ENCODE assay signal across 19 cellular contexts in genomic region chr2:62319061-62319460, GRCh38.
DNase-seq lines count a peak whose midpoint lies in the region; ATAC-seq lines count a peak whose summit lies in the region.
"Had no signal": no experiment of that assay in that cellular context is flagged by ENCODE, and none has a peak within 500 bp of the region (broad histone marks: within the 10 kb centered on the region; RNA-seq: fewer than 3 reads in every experiment).

No MANE protein-coding gene starts in this region.

- H3K4me1 Mint-ChIP-seq in activated CD8-positive, alpha-beta memory T cell treated with anti-CD3 and anti-CD28 coated beads, Interleukin-2, amount 10 ng/mL, durations not matched to agents 7 days and 5 days = peaks cover 42% of the 10 kb centered on the region
- H3K4me1 Mint-ChIP-seq in activated naive CD8-positive, alpha-beta T cell treated with anti-CD3 and anti-CD28 coated beads, Interleukin-2, amount 10 ng/mL, durations not matched to agents 7 days and 5 days = peaks cover 32% of the 10 kb centered on the region
- peaks cover 33% of the 10 kb centered on the region for H3K4me1 Mint-ChIP-seq in stimulated activated memory B cell treated with anti-CD40 and anti-IgM and Interleukin-4, amounts not matched to agents 10 μg/mL and 1 μg/mL and 100 μg/mL, for 72 hours

- peak overlapping the region; percentile 7 for H3K27ac Mint-ChIP-seq in activated CD8-positive, alpha-beta memory T cell treated with anti-CD3 and anti-CD28 coated beads, Interleukin-2, amount 10 ng/mL, durations not matched to agents 7 days and 5 days
- H3K27ac Mint-ChIP-seq in activated naive CD8-positive, alpha-beta T cell treated with anti-CD3 and anti-CD28 coated beads, Interleukin-2, amount 10 ng/mL, durations not matched to agents 7 days and 5 days = peak overlapping the region; percentile 57
- H3K27ac Mint-ChIP-seq in stimulated activated memory B cell treated with anti-CD40 and anti-IgM and Interleukin-4, amounts not matched to agents 10 μg/mL and 1 μg/mL and 100 μg/mL, for 72 hours = peak overlapping the region; percentile 9
- H3K27ac Mint-ChIP-seq: activated CD4-positive, alpha-beta T cell treated with anti-CD3 and anti-CD28 coated beads, Interleukin-2, amount 10 ng/mL, durations not matched to agents 24 days and 14 days; HFFc6 had no signal

- CTCF ChIA-PET in activated CD8-positive, alpha-beta memory T cell treated with anti-CD3 and anti-CD28 coated beads, Interleukin-2, amount 10 ng/mL, durations not matched to agents 7 days and 5 days (lab: Charles Lee) = no interaction called here

- DNase-seq in activated CD8-positive, alpha-beta memory T cell treated with anti-CD3 and anti-CD28 coated beads, Interleukin-2, amount 10 ng/mL, durations not matched to agents 7 days and 5 days = no peak
- DNase-seq in activated CD8-positive, alpha-beta memory T cell treated with anti-CD3 and anti-CD28 coated beads for 24 hours = no peak
- DNase-seq in activated naive CD8-positive, alpha-beta T cell treated with anti-CD3 and anti-CD28 coated beads, Interleukin-2, amount 10 ng/mL, durations not matched to agents 7 days and 5 days = no peak
- DNase-seq in left kidney (ENCODE audit: low read depth, low spot score) (peak; percentile 73), GDM1 (lab: John Stamatoyannopoulos, UW) (no peak), C1 segment of cervical spinal cord (lab: John Stamatoyannopoulos, UW) (no peak)
- DNase-seq: 8988T; activated CD4-positive, alpha-beta T cell treated with anti-CD3 and anti-CD28 coated beads, Interleukin-2, amount 10 ng/mL, durations not matched to agents 24 days and 14 days; activated naive CD4-positive, alpha-beta T cell; activated T-cell treated with anti-CD3 and anti-CD28 coated beads for 4 hours; DMS 273 treated with DMSO at 0.1 percent for 48 hours; head of caudate nucleus; HFFc6; left ventricle myocardium superior; NCI-H1930; NCI-H446; stimulated activated CD4-positive, alpha-beta T cell treated with anti-CD3 and anti-CD28 coated beads, Interleukin-2, amount 100 ng/mL, for 48 hours had no signal

- no peaks in the 10 kb centered on the region for H3K9me3 Mint-ChIP-seq in activated CD8-positive, alpha-beta memory T cell treated with anti-CD3 and anti-CD28 coated beads, Interleukin-2, amount 10 ng/mL, durations not matched to agents 7 days and 5 days (ENCODE audit: low read depth)
- H3K9me3 Mint-ChIP-seq in activated naive CD8-positive, alpha-beta T cell treated with anti-CD3 and anti-CD28 coated beads, Interleukin-2, amount 10 ng/mL, durations not matched to agents 7 days and 5 days = no peaks in the 10 kb centered on the region
- no peaks in the 10 kb centered on the region for H3K9me3 Mint-ChIP-seq in stimulated activated memory B cell treated with anti-CD40 and anti-IgM and Interleukin-4, amounts not matched to agents 10 μg/mL and 1 μg/mL and 100 μg/mL, for 72 hours
- H3K9me3 Mint-ChIP-seq: HFFc6 had no signal

- no peak overlapping the region for H3K4me3 Mint-ChIP-seq in activated CD8-positive, alpha-beta memory T cell treated with anti-CD3 and anti-CD28 coated beads, Interleukin-2, amount 10 ng/mL, durations not matched to agents 7 days and 5 days
- no peak overlapping the region for H3K4me3 Mint-ChIP-seq in activated naive CD8-positive, alpha-beta T cell treated with anti-CD3 and anti-CD28 coated beads, Interleukin-2, amount 10 ng/mL, durations not matched to agents 7 days and 5 days
- no peak overlapping the region for H3K4me3 Mint-ChIP-seq in stimulated activated memory B cell treated with anti-CD40 and anti-IgM and Interleukin-4, amounts not matched to agents 10 μg/mL and 1 μg/mL and 100 μg/mL, for 72 hours
- H3K4me3 Mint-ChIP-seq: activated CD4-positive, alpha-beta T cell treated with anti-CD3 and anti-CD28 coated beads, Interleukin-2, amount 10 ng/mL, durations not matched to agents 24 days and 14 days; HFFc6 had no signal

- H3K36me3 Mint-ChIP-seq in activated CD8-positive, alpha-beta memory T cell treated with anti-CD3 and anti-CD28 coated beads, Interleukin-2, amount 10 ng/mL, durations not matched to agents 7 days and 5 days = no peaks in the 10 kb centered on the region
- peaks cover under 1% of the 10 kb centered on the region for H3K36me3 Mint-ChIP-seq in activated naive CD8-positive, alpha-beta T cell treated with anti-CD3 and anti-CD28 coated beads, Interleukin-2, amount 10 ng/mL, durations not matched to agents 7 days and 5 days
- H3K36me3 Mint-ChIP-seq in stimulated activated memory B cell treated with anti-CD40 and anti-IgM and Interleukin-4, amounts not matched to agents 10 μg/mL and 1 μg/mL and 100 μg/mL, for 72 hours = no peaks in the 10 kb centered on the region

- POLR2A ChIA-PET in activated naive CD8-positive, alpha-beta T cell treated with anti-CD3 and anti-CD28 coated beads, Interleukin-2, amount 10 ng/mL, durations not matched to agents 7 days and 5 days (lab: Charles Lee) = no interaction called here

- ATAC-seq in activated CD8-positive, alpha-beta memory T cell treated with anti-CD3 and anti-CD28 coated beads, Interleukin-2, amount 10 ng/mL, durations not matched to agents 7 days and 5 days = no peak
- no peak for ATAC-seq in activated naive CD8-positive, alpha-beta T cell treated with anti-CD3 and anti-CD28 coated beads, Interleukin-2, amount 10 ng/mL, durations not matched to agents 7 days and 5 days (ENCODE audit: low read depth)
- no peak for ATAC-seq in stimulated activated memory B cell treated with anti-CD40 and anti-IgM and Interleukin-4, amounts not matched to agents 10 μg/mL and 1 μg/mL and 100 μg/mL, for 72 hours
- ATAC-seq in HG02973 (IDR thresholded peaks at IDR 0.05; ENCODE audit: unreplicated experiment) = no peak
- ATAC-seq: left ventricle myocardium superior had no signal

- H3K27me3 Mint-ChIP-seq in activated CD8-positive, alpha-beta memory T cell treated with anti-CD3 and anti-CD28 coated beads, Interleukin-2, amount 10 ng/mL, durations not matched to agents 7 days and 5 days = no peaks in the 10 kb centered on the region
- no peaks in the 10 kb centered on the region for H3K27me3 Mint-ChIP-seq in activated naive CD8-positive, alpha-beta T cell treated with anti-CD3 and anti-CD28 coated beads, Interleukin-2, amount 10 ng/mL, durations not matched to agents 7 days and 5 days
- no peaks in the 10 kb centered on the region for H3K27me3 Mint-ChIP-seq in stimulated activated memory B cell treated with anti-CD40 and anti-IgM and Interleukin-4, amounts not matched to agents 10 μg/mL and 1 μg/mL and 100 μg/mL, for 72 hours
- H3K27me3 Mint-ChIP-seq: activated CD4-positive, alpha-beta T cell treated with anti-CD3 and anti-CD28 coated beads, Interleukin-2, amount 10 ng/mL, durations not matched to agents 24 days and 14 days had no signal

Comparison
In these comparisons a context has a peak if more than half of its experiments do, and no peak if none do; other contexts are left out.
1. H3K27ac Mint-ChIP-seq: peak in every context shown above with its lines; median percentile 57 in activated naive CD8-positive, alpha-beta T cell treated with anti-CD3 and anti-CD28 coated beads, Interleukin-2, amount 10 ng/mL, durations not matched to agents 7 days and 5 days; 9 in stimulated activated memory B cell treated with anti-CD40 and anti-IgM and Interleukin-4, amounts not matched to agents 10 μg/mL and 1 μg/mL and 100 μg/mL, for 72 hours; 7 in activated CD8-positive, alpha-beta memory T cell treated with anti-CD3 and anti-CD28 coated beads, Interleukin-2, amount 10 ng/mL, durations not matched to agents 7 days and 5 days.